Comparison of ENCODE assay signal across 15 cellular contexts in genomic region chr4:1297456-1298325, GRCh38. TPM values are rescaled to one million over a fixed set of nuclear protein-coding genes. Genes with fewer than 3 reads are reported as not detected.
A peak's percentile ranks its signal among the peaks of the same experiment; 100 is the strongest.
DNase-seq lines count a peak whose midpoint lies in the region; ATAC-seq, FAIRE-seq and TF ChIP-seq lines count a peak whose summit lies in the region.
"Had no signal": no experiment of that assay in that cellular context is flagged by ENCODE, and none has a peak within 500 bp of the region (broad histone marks: within the 10 kb centered on the region; RNA-seq: fewer than 3 reads in every experiment).

No MANE protein-coding gene starts in this region.

- DNase-seq in right lobe of liver (peak in 2 of 3 donors; percentile 10 to 37), HepG2 (ENCODE audit: low spot score) (no peak), K562 (ENCODE audit: extremely low read depth in 1 of 4, low spot score in 3 of 4) (no peak), mesothelial cell of epicardium (ENCODE audit: low spot score in 2 of 2, unreplicated experiment in 2 of 2) (no peak), aorta (peak; percentile 32 to 53), immature natural killer cell (no peak)
- DNase-seq: activated CD8-positive, alpha-beta memory T cell treated with anti-CD3 and anti-CD28 coated beads for 24 hours; activated gamma-delta T cell; left cardiac atrium; NCI-H1436; NCI-H345 had no signal

- H3K27ac ChIP-seq in right lobe of liver (no peak overlapping the region), HepG2 (ENCODE audit: extremely low read length, insufficient read depth, low read length) (no peak overlapping the region), K562 (ENCODE audit: extremely low read depth, low read depth, low read length) (no peak overlapping the region), aorta (ENCODE audit: low read depth in 1 of 2, low read length in 2 of 2) (no peak overlapping the region)
- H3K27ac ChIP-seq: hepatocyte had no signal

- H3K4me3 Mint-ChIP-seq in mesothelial cell of epicardium = no peak overlapping the region
- no peak overlapping the region for H3K4me3 Mint-ChIP-seq in immature natural killer cell

- CTCF ChIA-PET in HepG2 (lab: Yijun Ruan, JAX; ENCODE audit: low intra/inter-chr PET ratio, low total read pairs) = no interaction called here
- CTCF ChIA-PET in K562 (lab: Yijun Ruan, JAX; ENCODE audit: low intra/inter-chr PET ratio) = no interaction called here

- H2AFZ ChIP-seq in HepG2 (ENCODE audit: low read length) (no peak overlapping the region), K562 (ENCODE audit: low read depth, low read length) (no peak overlapping the region)
- H2AFZ ChIP-seq: hepatocyte had no signal

- BruUV-seq in HepG2 (replicated peaks; lab: Mats Ljungman, UMichigan) (no TSS peak), K562 (replicated peaks; lab: Mats Ljungman, UMichigan) (no TSS peak)

- no peaks in the 10 kb centered on the region for H3K27me3 Mint-ChIP-seq in mesothelial cell of epicardium (ENCODE audit: low read depth)
- peaks cover 0 to 3% (median 2%) of the 10 kb centered on the region in 3 donors for H3K27me3 Mint-ChIP-seq in immature natural killer cell (ENCODE audit: low read depth in 3 of 3)

- TF ChIP-seq RAD21 in HepG2 (CRISPR knock-in tag; IDR thresholded peaks at IDR 0.05) (no peak), K562 (CRISPR knock-in tag; conservative IDR thresholded peaks at IDR 0.05 in 1 of 2, IDR thresholded peaks at IDR 0.05 in 1 of 2) (no peak)

- H3K79me2 ChIP-seq in HepG2 (ENCODE audit: insufficient read depth, low read length) (peaks cover 84% of the 10 kb centered on the region), K562 (ENCODE audit: control insufficient read depth, insufficient read depth, low read length) (peaks cover 95% of the 10 kb centered on the region)

- H4K20me1 ChIP-seq in HepG2 (ENCODE audit: insufficient read depth, low read length) = peaks cover 47% of the 10 kb centered on the region; the same call in 1 of the 2 replicates
- H4K20me1 ChIP-seq in K562 (replicated peaks; ENCODE audit: control insufficient read depth, insufficient read depth, low read length) = peaks cover 12% of the 10 kb centered on the region

- no peak for TF ChIP-seq EP300 in HepG2 (IDR thresholded peaks at IDR 0.05; ENCODE audit: low read depth in 2 of 2, low read length in 2 of 2)
- no peak for TF ChIP-seq EP300 in HepG2 (CRISPR knock-in tag; IDR thresholded peaks at IDR 0.05; ENCODE audit: borderline replicate concordance)
- TF ChIP-seq EP300 in K562 (IDR thresholded peaks at IDR 0.05; ENCODE audit: low read length) = no peak

- H3K9me3 Mint-ChIP-seq in mesothelial cell of epicardium = no peaks in the 10 kb centered on the region
- H3K9me3 Mint-ChIP-seq in immature natural killer cell = no peaks in the 10 kb centered on the region

- H3K4me2 ChIP-seq in HepG2 (ENCODE audit: low read depth, low read length) = no peak overlapping the region
- no peak overlapping the region for H3K4me2 ChIP-seq in K562 (ENCODE audit: insufficient read depth, low read length)
- H3K4me2 ChIP-seq: hepatocyte had no signal

- peaks cover 17% of the 10 kb centered on the region for H3K36me3 Mint-ChIP-seq in mesothelial cell of epicardium
- H3K36me3 Mint-ChIP-seq in immature natural killer cell = peaks cover 4 to 14% (median 12%) of the 10 kb centered on the region in 3 donors

- H3K4me1 ChIP-seq in right lobe of liver = no peaks in the 10 kb centered on the region
- peaks cover 12% of the 10 kb centered on the region for H3K4me1 ChIP-seq in HepG2 (ENCODE audit: insufficient read depth, low read length)
- peaks cover 0 to 24% of the 10 kb centered on the region in 2 experiments; a peak in 4 of 5 replicates for H3K4me1 ChIP-seq in K562 (replicated peaks in 1 of 2; ENCODE audit: control insufficient read depth in 2 of 2, insufficient read depth in 2 of 2, low read length in 2 of 2)
- no peaks in the 10 kb centered on the region for H3K4me1 ChIP-seq in aorta (ENCODE audit: control insufficient read depth in 1 of 2, insufficient read depth in 2 of 2, low read length in 2 of 2)

- in situ Hi-C loops in HepG2 (cut with HindIII; ENCODE audit: extremely low pct_ligation_motif_present, low pct_unique_long_range_greater_than_20kb) = no loop called here
- in situ Hi-C loops in K562 (cut with MboI) = no loop called here

- ATAC-seq in right lobe of liver (no peak), HepG2 (no peak), K562 (no peak), aorta (ENCODE audit: low FRiP score) (no peak), HG03565 (IDR thresholded peaks at IDR 0.05; ENCODE audit: unreplicated experiment) (no peak), GM19452 (IDR thresholded peaks at IDR 0.05; ENCODE audit: unreplicated experiment) (no peak)
- ATAC-seq: left cardiac atrium had no signal

- FAIRE-seq in HepG2 (lab: Jason Lieb, UNC) (no peak), K562 (lab: Jason Lieb, UNC) (no peak)
- FAIRE-seq: D721Med had no signal

- TF ChIP-seq POLR2A in right lobe of liver (IDR thresholded peaks at IDR 0.05) (no peak), HepG2 (IDR thresholded peaks at IDR 0.05; ENCODE audit: insufficient read depth in 1 of 2, low read depth in 2 of 2, low read length in 2 of 2) (no peak), K562 (conservative IDR thresholded peaks at IDR 0.05) (no peak)

- H3K9ac ChIP-seq in HepG2 (ENCODE audit: insufficient read depth, low read depth, low read length) = no peak overlapping the region
- no peak overlapping the region for H3K9ac ChIP-seq in K562 (ENCODE audit: insufficient read depth in 1 of 2, low read depth in 2 of 2, low read length in 2 of 2)

- H3K27ac Mint-ChIP-seq in mesothelial cell of epicardium = peak overlapping the region; percentile 31
- peak overlapping the region in 3 of 6 donors; percentile 17 to 64 (median 24) for H3K27ac Mint-ChIP-seq in immature natural killer cell

- WGBS in right lobe of liver (ENCODE audit: insufficient coverage, low coverage, low lambda C conversion rate, missing lambda C conversion rate) = 92% methylated on average over 16 of the region's 32 CpGs
- 90% methylated on average over 32 of the region's 32 CpGs for WGBS in HepG2 (ENCODE audit: low lambda C conversion rate)
- 93% methylated on average over 23 of the region's 32 CpGs for WGBS in K562 (ENCODE audit: insufficient coverage, low coverage, missing lambda C conversion rate)
- 91 to 92% methylated on average over 32 of the region's 32 CpGs for WGBS in aorta, 2 donors

- H3K9me3 ChIP-seq in right lobe of liver (no peaks in the 10 kb centered on the region), HepG2 (ENCODE audit: low read length) (no peaks in the 10 kb centered on the region), K562 (replicated peaks; ENCODE audit: control insufficient read depth, insufficient read depth, low read depth, low read length) (no peaks in the 10 kb centered on the region), aorta (ENCODE audit: control insufficient read depth, low read length) (no peaks in the 10 kb centered on the region)

- TF ChIP-seq CTCF in right lobe of liver (IDR thresholded peaks at IDR 0.05) = no peak
- TF ChIP-seq CTCF in HepG2 (CRISPR knock-in tag; IDR thresholded peaks at IDR 0.05) = no peak
- no peak for TF ChIP-seq CTCF in K562 (IDR thresholded peaks at IDR 0.05 in 2 of 3, conservative IDR thresholded peaks at IDR 0.05 in 1 of 3; ENCODE audit: insufficient read depth in 2 of 3, low read depth in 1 of 3, low read length in 3 of 3)
- TF ChIP-seq CTCF in mesothelial cell of epicardium (IDR thresholded peaks at IDR 0.05; ENCODE audit: unreplicated experiment) = no peak

- H3K27me3 ChIP-seq in right lobe of liver (no peaks in the 10 kb centered on the region), HepG2 (ENCODE audit: control insufficient read depth in 1 of 2, insufficient read depth in 2 of 2, low read length in 2 of 2) (no peaks in the 10 kb centered on the region), K562 (ENCODE audit: control insufficient read depth in 2 of 2, insufficient read depth in 2 of 2, low read length in 2 of 2) (no peaks in the 10 kb centered on the region), aorta (ENCODE audit: control insufficient read depth in 1 of 2, insufficient read depth in 2 of 2, low read length in 1 of 2) (no peaks in the 10 kb centered on the region)
- H3K27me3 ChIP-seq: hepatocyte had no signal

- H3K9me1 ChIP-seq in K562 (ENCODE audit: control insufficient read depth, insufficient read depth, low read length) = no peaks in the 10 kb centered on the region

- POLR2A ChIA-PET in HepG2 (lab: Yijun Ruan, JAX) = no interaction called here
- POLR2A ChIA-PET in K562 (lab: Yijun Ruan, JAX) = interaction anchor here (0.7 to 3.6 kb wide), 2 partner anchors 8 to 23 kb away, joined by 3 to 30 read pairs; partner anchors contain the start of gene MAEA

- H3K4me3 ChIP-seq in right lobe of liver (no peak overlapping the region), HepG2 (replicated peaks in 1 of 3; ENCODE audit: insufficient read depth in 1 of 3, low read depth in 2 of 3, low read length in 3 of 3) (no peak overlapping the region), K562 (no peak overlapping the region), aorta (ENCODE audit: low read length in 2 of 2) (no peak overlapping the region)
- H3K4me3 ChIP-seq: hepatocyte had no signal

- intact Hi-C loops in right lobe of liver (cut with DNase I) (no loop called here), HepG2 (cut with micrococcal nuclease; ENCODE audit: unreplicated experiment) (no loop called here), K562 (cut with micrococcal nuclease) (no loop called here), aorta (cut with DNase I) (no loop called here)

- H3K36me3 ChIP-seq in right lobe of liver (peaks cover 0 to 14% (median 4%) of the 10 kb centered on the region in 4 donors), HepG2 (replicated peaks in 1 of 2; ENCODE audit: control insufficient read depth in 1 of 2, insufficient read depth in 2 of 2, low read length in 2 of 2) (peaks cover 22 to 38% of the 10 kb centered on the region in 2 experiments; a peak in 4 of 5 replicates), K562 (ENCODE audit: control insufficient read depth, insufficient read depth, low read length) (peaks cover 76% of the 10 kb centered on the region; the same call in 2 of the 3 replicates), aorta (ENCODE audit: control insufficient read depth in 1 of 2, insufficient read depth in 2 of 2, low read length in 1 of 2) (no peaks in the 10 kb centered on the region)

- peaks cover 14% of the 10 kb centered on the region for H3K4me1 Mint-ChIP-seq in mesothelial cell of epicardium
- H3K4me1 Mint-ChIP-seq in immature natural killer cell = peaks cover 33 to 77% of the 10 kb centered on the region in 2 donors

RNA-seq across cellular contexts. Expression of gene MAEA, which starts 8.0 kb away (rescaled TPM):
- total RNA-seq in right lobe of liver = 10 to 100 TPM; 24.3 to 42.0 (median 27.9) TPM
- total RNA-seq in HepG2 (2016; rRNA removed; fragmentation: Illumina TruSeq; extraction: Trizol) = 52.0 and 65.2 TPM in 2 replicates
- 10.0 and 10.5 TPM in 2 replicates for total RNA-seq in HepG2 (2016; cell fraction: cytosol; rRNA removed; fragmentation: Illumina TruSeq; extraction: Trizol; ENCODE audit: low read depth)
- 55.0 and 59.4 TPM in 2 replicates for total RNA-seq in HepG2 (2016; cell fraction: insoluble cytoplasmic fraction; rRNA removed; fragmentation: Illumina TruSeq; extraction: Trizol)
- total RNA-seq in HepG2 (2016; cell fraction: membrane; rRNA removed; fragmentation: Illumina TruSeq; extraction: Trizol) = 23.7 and 24.2 TPM in 2 replicates
- 30.2 and 31.7 TPM in 2 replicates for total RNA-seq in HepG2 (2016; cell fraction: nucleus; rRNA removed; fragmentation: Illumina TruSeq; extraction: Trizol)
- 57.1 and 60.7 TPM in 2 replicates for polyA plus RNA-seq in HepG2 (2011; rRNA removed)
- polyA plus RNA-seq in HepG2 (2011; cell fraction: cytosol; rRNA removed) = 48.5 and 73.3 TPM in 2 replicates
- polyA plus RNA-seq in HepG2 (2011; cell fraction: nucleus; rRNA removed) = 171 and 221 TPM in 2 replicates
- 28.9 and 30.8 TPM in 2 replicates for polyA plus RNA-seq in HepG2 (2012)
- polyA plus RNA-seq in HepG2 (2016; cell fraction: cytosol; fragmentation: Illumina TruSeq; extraction: Trizol; ENCODE audit: low read depth) = 5.9 and 6.3 TPM in 2 replicates
- 60.8 and 67.1 TPM in 2 replicates for polyA plus RNA-seq in HepG2 (2016; cell fraction: insoluble cytoplasmic fraction; fragmentation: Illumina TruSeq; extraction: Trizol; ENCODE audit: low read depth)
- polyA plus RNA-seq in HepG2 (2016; cell fraction: membrane; fragmentation: Illumina TruSeq; extraction: Trizol; ENCODE audit: low read depth) = 15.8 and 16.9 TPM in 2 replicates
- polyA plus RNA-seq in HepG2 (2016; cell fraction: nucleus; fragmentation: Illumina TruSeq; extraction: Trizol; ENCODE audit: insufficient read depth, low read depth) = 69.6 and 72.4 TPM in 2 replicates
- polyA minus RNA-seq in HepG2 (2011; rRNA and poly(A)+ RNA removed; ENCODE audit: low replicate concordance) = 56.6 and 139 TPM in 2 replicates
- polyA minus RNA-seq in HepG2 (2011; cell fraction: cytosol; rRNA and poly(A)+ RNA removed) = 41.7 and 45.7 TPM in 2 replicates
- 40.9 and 44.3 TPM in 2 replicates for polyA minus RNA-seq in HepG2 (2011; cell fraction: nucleus; rRNA and poly(A)+ RNA removed)
- 97.9 and 170 TPM in 2 replicates for total RNA-seq in K562 (2011; cell fraction: chromatin; rRNA removed; ENCODE audit: low replicate concordance)
- 114 and 125 TPM in 2 replicates for total RNA-seq in K562 (2011; cell fraction: nucleolus; rRNA removed)
- total RNA-seq in K562 (2011; cell fraction: nucleoplasm; rRNA removed) = 91.9 and 96.7 TPM in 2 replicates
- 63.2 and 104 TPM in 2 replicates for total RNA-seq in K562 (2014; rRNA removed)
- 18.7 and 20.5 TPM in 2 replicates for total RNA-seq in K562 (2014; rRNA removed; fragmentation: Illumina TruSeq; extraction: Trizol)
- 45.0 and 48.7 TPM in 2 replicates for total RNA-seq in K562 (2015; rRNA removed; fragmentation: Illumina TruSeq; extraction: Trizol)
- 84.4 and 86.5 TPM in 2 replicates for total RNA-seq in K562 (2021)
- 59.3 and 60.8 TPM in 2 replicates for polyA plus RNA-seq in K562 (2011; rRNA removed)
- 74.2 and 137 TPM in 2 replicates for polyA plus RNA-seq in K562 (2011; cell fraction: cytosol; rRNA removed)
- 133 and 220 TPM in 2 replicates for polyA plus RNA-seq in K562 (2011; cell fraction: nucleus; rRNA removed)
- 70.1 and 73.0 TPM in 2 replicates for polyA plus RNA-seq in K562 (2012)
- polyA plus RNA-seq in K562 (2014; fragmentation: Illumina TruSeq; extraction: Trizol) = 34.3 and 57.0 TPM in 2 replicates
- polyA plus RNA-seq in K562 (2014; fragmentation: Nextera tagmentation; extraction: Ambion mirVana) = 1 to 10 TPM; 2.1 to 4.7 TPM
- polyA plus RNA-seq in K562 (2014; rRNA removed) = 72.5 and 74.7 TPM in 2 replicates
- polyA minus RNA-seq in K562 (2011; rRNA and poly(A)+ RNA removed) = 25.7 and 39.9 TPM in 2 replicates
- 62.0 and 64.6 TPM in 2 replicates for polyA minus RNA-seq in K562 (2011; cell fraction: cytosol; rRNA and poly(A)+ RNA removed)
- polyA minus RNA-seq in K562 (2011; cell fraction: nucleus; rRNA and poly(A)+ RNA removed) = 51.3 and 58.3 TPM in 2 replicates
- total RNA-seq in mesothelial cell of epicardium = 73.4 to 78.2 TPM (median 74.7 TPM) in 3 replicates
- 10 to 100 TPM; 49.8 to 61.3 TPM for total RNA-seq in aorta
- 10 to 100 TPM; 32.4 to 62.0 TPM for polyA plus RNA-seq in aorta
- polyA plus RNA-seq in immature natural killer cell = 10 to 100 TPM; 60.7 to 76.0 (median 72.9) TPM

RNA-seq across cellular contexts. Expression of gene CTBP1, which starts 48.8 kb away (rescaled TPM):
- total RNA-seq in right lobe of liver (10 to 100 TPM; 74.8 to 85.5 (median 79.4) TPM), HepG2 (2016; rRNA removed; fragmentation: Illumina TruSeq; extraction: Trizol) (106 and 112 TPM in 2 replicates), K562 (2014; rRNA removed) (162 and 230 TPM in 2 replicates), K562 (2014; rRNA removed; fragmentation: Illumina TruSeq; extraction: Trizol) (27.2 and 30.4 TPM in 2 replicates), K562 (2015; rRNA removed; fragmentation: Illumina TruSeq; extraction: Trizol) (67.9 and 70.4 TPM in 2 replicates), K562 (2021) (134 and 148 TPM in 2 replicates), mesothelial cell of epicardium (186 to 194 TPM (median 192 TPM) in 3 replicates), aorta (100 to 1,000 TPM; 111 to 145 TPM)
- total RNA-seq in HepG2 (2016; cell fraction: cytosol; rRNA removed; fragmentation: Illumina TruSeq; extraction: Trizol; ENCODE audit: low read depth) = 119 TPM in 2 replicates
- 83.8 and 121 TPM in 2 replicates for total RNA-seq in HepG2 (2016; cell fraction: insoluble cytoplasmic fraction; rRNA removed; fragmentation: Illumina TruSeq; extraction: Trizol)
- total RNA-seq in HepG2 (2016; cell fraction: membrane; rRNA removed; fragmentation: Illumina TruSeq; extraction: Trizol) = 133 and 173 TPM in 2 replicates
- 51.5 and 60.9 TPM in 2 replicates for total RNA-seq in HepG2 (2016; cell fraction: nucleus; rRNA removed; fragmentation: Illumina TruSeq; extraction: Trizol)
- polyA plus RNA-seq in HepG2 (2011; rRNA removed) (78.5 and 123 TPM in 2 replicates), K562 (2011; rRNA removed) (68.2 and 72.3 TPM in 2 replicates), K562 (2014; fragmentation: Illumina TruSeq; extraction: Trizol) (64.0 and 116 TPM in 2 replicates), K562 (2014; fragmentation: Nextera tagmentation; extraction: Ambion mirVana) (10 to 100 TPM; 14.5 to 20.0 TPM), K562 (2014; rRNA removed) (111 and 118 TPM in 2 replicates), aorta (10 to 100 TPM; 66.4 to 96.5 TPM), immature natural killer cell (100 to 1,000 TPM in 1 of 3 donors, 10 to 100 TPM in 2; 72.1 to 110 (median 77.7) TPM)
- 87.2 and 182 TPM in 2 replicates for polyA plus RNA-seq in HepG2 (2011; cell fraction: cytosol; rRNA removed)
- 489 and 636 TPM in 2 replicates for polyA plus RNA-seq in HepG2 (2011; cell fraction: nucleus; rRNA removed)
- polyA plus RNA-seq in HepG2 (2012) = 69.0 and 92.6 TPM in 2 replicates
- polyA plus RNA-seq in HepG2 (2016; cell fraction: cytosol; fragmentation: Illumina TruSeq; extraction: Trizol; ENCODE audit: low read depth) = 49.5 and 64.7 TPM in 2 replicates
- 101 and 112 TPM in 2 replicates for polyA plus RNA-seq in HepG2 (2016; cell fraction: insoluble cytoplasmic fraction; fragmentation: Illumina TruSeq; extraction: Trizol; ENCODE audit: low read depth)
- 103 and 116 TPM in 2 replicates for polyA plus RNA-seq in HepG2 (2016; cell fraction: membrane; fragmentation: Illumina TruSeq; extraction: Trizol; ENCODE audit: low read depth)
- polyA plus RNA-seq in HepG2 (2016; cell fraction: nucleus; fragmentation: Illumina TruSeq; extraction: Trizol; ENCODE audit: insufficient read depth, low read depth) = 152 and 155 TPM in 2 replicates
- 136 and 350 TPM in 2 replicates for polyA minus RNA-seq in HepG2 (2011; rRNA and poly(A)+ RNA removed; ENCODE audit: low replicate concordance)
- 85.1 and 100 TPM in 2 replicates for polyA minus RNA-seq in HepG2 (2011; cell fraction: cytosol; rRNA and poly(A)+ RNA removed)
- polyA minus RNA-seq in HepG2 (2011; cell fraction: nucleus; rRNA and poly(A)+ RNA removed) = 47.7 and 48.4 TPM in 2 replicates
- 63.5 and 142 TPM in 2 replicates for total RNA-seq in K562 (2011; cell fraction: chromatin; rRNA removed; ENCODE audit: low replicate concordance)
- total RNA-seq in K562 (2011; cell fraction: nucleolus; rRNA removed) = 94.5 and 102 TPM in 2 replicates
- total RNA-seq in K562 (2011; cell fraction: nucleoplasm; rRNA removed) = 48.0 and 62.1 TPM in 2 replicates
- 113 and 437 TPM in 2 replicates for polyA plus RNA-seq in K562 (2011; cell fraction: cytosol; rRNA removed)
- 168 and 330 TPM in 2 replicates for polyA plus RNA-seq in K562 (2011; cell fraction: nucleus; rRNA removed)
- 113 and 126 TPM in 2 replicates for polyA plus RNA-seq in K562 (2012)
- 33.8 and 54.2 TPM in 2 replicates for polyA minus RNA-seq in K562 (2011; rRNA and poly(A)+ RNA removed)
- polyA minus RNA-seq in K562 (2011; cell fraction: cytosol; rRNA and poly(A)+ RNA removed) = 135 and 154 TPM in 2 replicates
- 39.7 and 56.8 TPM in 2 replicates for polyA minus RNA-seq in K562 (2011; cell fraction: nucleus; rRNA and poly(A)+ RNA removed)

RNA-seq across cellular contexts. Expression of gene UVSSA, which starts 49.3 kb away (rescaled TPM):
- 10 to 100 TPM in 3 of 6 experiments, 1 to 10 TPM in 3; 9.1 to 14.5 (median 11.3) TPM for total RNA-seq in right lobe of liver
- total RNA-seq in HepG2 (2016; rRNA removed; fragmentation: Illumina TruSeq; extraction: Trizol) = 4.6 and 4.8 TPM in 2 replicates
- 2.3 and 4.1 TPM in 2 replicates for total RNA-seq in HepG2 (2016; cell fraction: cytosol; rRNA removed; fragmentation: Illumina TruSeq; extraction: Trizol; ENCODE audit: low read depth)
- total RNA-seq in HepG2 (2016; cell fraction: insoluble cytoplasmic fraction; rRNA removed; fragmentation: Illumina TruSeq; extraction: Trizol) = 3.7 and 4.7 TPM in 2 replicates
- total RNA-seq in HepG2 (2016; cell fraction: membrane; rRNA removed; fragmentation: Illumina TruSeq; extraction: Trizol) = 2.9 and 3.9 TPM in 2 replicates
- total RNA-seq in HepG2 (2016; cell fraction: nucleus; rRNA removed; fragmentation: Illumina TruSeq; extraction: Trizol) = 6.9 and 7.1 TPM in 2 replicates
- polyA plus RNA-seq in HepG2 (2011; rRNA removed) = 8.4 and 8.6 TPM in 2 replicates
- 3.0 and 4.1 TPM in 2 replicates for polyA plus RNA-seq in HepG2 (2011; cell fraction: cytosol; rRNA removed)
- polyA plus RNA-seq in HepG2 (2011; cell fraction: nucleus; rRNA removed) = 80.9 and 90.3 TPM in 2 replicates
- 7.1 and 7.7 TPM in 2 replicates for polyA plus RNA-seq in HepG2 (2012)
- 0.16 and 0.25 TPM in 2 replicates for polyA plus RNA-seq in HepG2 (2016; cell fraction: cytosol; fragmentation: Illumina TruSeq; extraction: Trizol; ENCODE audit: low read depth)
- 3.8 and 4.8 TPM in 2 replicates for polyA plus RNA-seq in HepG2 (2016; cell fraction: insoluble cytoplasmic fraction; fragmentation: Illumina TruSeq; extraction: Trizol; ENCODE audit: low read depth)
- 0.59 and 0.60 TPM in 2 replicates for polyA plus RNA-seq in HepG2 (2016; cell fraction: membrane; fragmentation: Illumina TruSeq; extraction: Trizol; ENCODE audit: low read depth)
- polyA plus RNA-seq in HepG2 (2016; cell fraction: nucleus; fragmentation: Illumina TruSeq; extraction: Trizol; ENCODE audit: insufficient read depth, low read depth) = 29.2 and 29.8 TPM in 2 replicates
- 3.9 and 14.3 TPM in 2 replicates for polyA minus RNA-seq in HepG2 (2011; rRNA and poly(A)+ RNA removed; ENCODE audit: low replicate concordance)
- polyA minus RNA-seq in HepG2 (2011; cell fraction: cytosol; rRNA and poly(A)+ RNA removed) = 3.6 and 4.4 TPM in 2 replicates
- polyA minus RNA-seq in HepG2 (2011; cell fraction: nucleus; rRNA and poly(A)+ RNA removed) = 18.8 and 20.2 TPM in 2 replicates
- total RNA-seq in K562 (2011; cell fraction: chromatin; rRNA removed; ENCODE audit: low replicate concordance) = 74.2 and 130 TPM in 2 replicates
- 56.7 and 60.5 TPM in 2 replicates for total RNA-seq in K562 (2011; cell fraction: nucleolus; rRNA removed)
- total RNA-seq in K562 (2011; cell fraction: nucleoplasm; rRNA removed) = 48.0 and 51.4 TPM in 2 replicates
- total RNA-seq in K562 (2014; rRNA removed) = 4.5 and 5.4 TPM in 2 replicates
- 1.5 TPM in 2 replicates for total RNA-seq in K562 (2014; rRNA removed; fragmentation: Illumina TruSeq; extraction: Trizol)
- 2.6 and 2.9 TPM in 2 replicates for total RNA-seq in K562 (2015; rRNA removed; fragmentation: Illumina TruSeq; extraction: Trizol)
- total RNA-seq in K562 (2021) = 12.4 and 14.6 TPM in 2 replicates
- 3.5 and 7.2 TPM in 2 replicates for polyA plus RNA-seq in K562 (2011; rRNA removed)
- polyA plus RNA-seq in K562 (2011; cell fraction: cytosol; rRNA removed) = 3.2 and 3.4 TPM in 2 replicates
- 46.4 and 58.8 TPM in 2 replicates for polyA plus RNA-seq in K562 (2011; cell fraction: nucleus; rRNA removed)
- polyA plus RNA-seq in K562 (2012) = 5.4 and 8.3 TPM in 2 replicates
- 3.3 and 4.7 TPM in 2 replicates for polyA plus RNA-seq in K562 (2014; fragmentation: Illumina TruSeq; extraction: Trizol)
- polyA plus RNA-seq in K562 (2014; fragmentation: Nextera tagmentation; extraction: Ambion mirVana) = under 1 TPM; 0.21 to 0.27 TPM
- 5.8 and 9.2 TPM in 2 replicates for polyA plus RNA-seq in K562 (2014; rRNA removed)
- polyA minus RNA-seq in K562 (2011; rRNA and poly(A)+ RNA removed) = 2.9 and 3.6 TPM in 2 replicates
- polyA minus RNA-seq in K562 (2011; cell fraction: cytosol; rRNA and poly(A)+ RNA removed) = 3.3 TPM in 2 replicates
- 12.8 and 18.4 TPM in 2 replicates for polyA minus RNA-seq in K562 (2011; cell fraction: nucleus; rRNA and poly(A)+ RNA removed)
- total RNA-seq in mesothelial cell of epicardium = 62.9 to 65.9 TPM (median 63.1 TPM) in 3 replicates
- 10 to 100 TPM; 19.9 to 33.5 TPM for total RNA-seq in aorta
- 10 to 100 TPM in 1 of 2 donors, 1 to 10 TPM in 1; 2.3 to 12.7 TPM for polyA plus RNA-seq in aorta
- 1 to 10 TPM; 3.2 to 7.0 (median 4.0) TPM for polyA plus RNA-seq in immature natural killer cell

Comparison
In these comparisons a context has a peak if more than half of its experiments do, and no peak if none do; other contexts are left out.
1. DNase-seq: peak in right lobe of liver (2 of 3) and aorta (2 of 2); none in HepG2 (single experiment), K562 (0 of 4), mesothelial cell of epicardium (0 of 2) and immature natural killer cell (0 of 3).